Comparison of ENCODE assay signal across 1 cellular context in the genomic region with DNA sequence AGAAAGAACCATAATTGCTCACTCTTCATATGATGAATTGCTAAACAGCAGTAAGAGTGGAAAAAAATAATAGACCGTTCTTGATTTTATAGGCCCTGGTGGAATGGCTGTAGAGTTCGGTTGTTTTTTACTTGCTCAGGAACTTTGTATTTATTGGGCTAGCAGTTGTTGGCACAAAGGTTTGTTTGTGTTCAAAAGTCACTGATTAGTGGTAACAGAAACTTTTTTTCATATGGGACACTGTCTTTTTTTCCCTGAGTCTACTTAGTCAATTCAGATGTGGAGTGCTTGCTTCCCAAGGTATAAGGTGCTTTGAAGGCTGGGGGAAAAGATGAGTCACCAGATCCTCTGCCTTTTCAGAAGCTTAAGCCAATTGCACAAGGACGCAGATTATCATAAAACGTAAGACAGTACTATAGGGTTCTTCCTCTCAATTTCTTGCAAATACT.
TF ChIP-seq lines count a peak whose summit lies in the region.

No MANE protein-coding gene starts in this region.

TF ChIP-seq in HepG2, 621 proteins besides CTCF, POLR2A, EP300 and RAD21 (continued from another document and continues in another):
- TF ChIP-seq, protein P1, sequence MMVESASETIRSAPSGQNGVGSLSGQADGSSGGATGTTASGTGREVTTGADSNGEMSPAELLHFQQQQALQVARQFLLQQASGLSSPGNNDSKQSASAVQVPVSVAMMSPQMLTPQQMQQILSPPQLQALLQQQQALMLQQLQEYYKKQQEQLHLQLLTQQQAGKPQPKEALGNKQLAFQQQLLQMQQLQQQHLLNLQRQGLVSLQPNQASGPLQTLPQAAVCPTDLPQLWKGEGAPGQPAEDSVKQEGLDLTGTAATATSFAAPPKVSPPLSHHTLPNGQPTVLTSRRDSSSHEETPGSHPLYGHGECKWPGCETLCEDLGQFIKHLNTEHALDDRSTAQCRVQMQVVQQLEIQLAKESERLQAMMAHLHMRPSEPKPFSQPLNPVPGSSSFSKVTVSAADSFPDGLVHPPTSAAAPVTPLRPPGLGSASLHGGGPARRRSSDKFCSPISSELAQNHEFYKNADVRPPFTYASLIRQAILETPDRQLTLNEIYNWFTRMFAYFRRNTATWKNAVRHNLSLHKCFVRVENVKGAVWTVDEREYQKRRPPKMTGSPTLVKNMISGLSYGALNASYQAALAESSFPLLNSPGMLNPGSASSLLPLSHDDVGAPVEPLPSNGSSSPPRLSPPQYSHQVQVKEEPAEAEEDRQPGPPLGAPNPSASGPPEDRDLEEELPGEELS (CRISPR knock-in tag; IDR thresholded peaks at IDR 0.05): peak; percentile 72
- TF ChIP-seq RXRB (CRISPR knock-in tag; IDR thresholded peaks at IDR 0.05; ENCODE audit: borderline replicate concordance) (peak; percentile 46), ZNF282 (IDR thresholded peaks at IDR 0.05; ENCODE audit: partially characterized antibody) (no peak), ARNTL (CRISPR knock-in tag; IDR thresholded peaks at IDR 0.05) (no peak), MTA3 (CRISPR knock-in tag; IDR thresholded peaks at IDR 0.05) (no peak), ZMYM4 (CRISPR knock-in tag; IDR thresholded peaks at IDR 0.05) (no peak), ZNF230 (CRISPR knock-in tag; IDR thresholded peaks at IDR 0.05) (no peak), ELF3 (CRISPR knock-in tag; IDR thresholded peaks at IDR 0.05) (peak; percentile 35; the same call in 1 of the 2 replicates), FOXJ3 (CRISPR knock-in tag; IDR thresholded peaks at IDR 0.05; ENCODE audit: borderline replicate concordance) (peak; percentile 69; the same call in 1 of the 2 replicates), ZNF234 (CRISPR knock-in tag; conservative IDR thresholded peaks at IDR 0.05) (no peak), ZNF253 (CRISPR knock-in tag; IDR thresholded peaks at IDR 0.05; ENCODE audit: borderline replicate concordance) (no peak), YY1 (IDR thresholded peaks at IDR 0.05; ENCODE audit: insufficient read depth, insufficient replicate concordance, low read depth, low read length) (peak; percentile 14), ZFP1 (CRISPR knock-in tag; IDR thresholded peaks at IDR 0.05) (no peak), DR1 (CRISPR knock-in tag; IDR thresholded peaks at IDR 0.05) (no peak), KLF16 (CRISPR knock-in tag; IDR thresholded peaks at IDR 0.05) (no peak), ZFY (CRISPR knock-in tag; IDR thresholded peaks at IDR 0.05) (peak; percentile 16; the same call in 1 of the 2 replicates), ZSCAN25 (CRISPR knock-in tag; IDR thresholded peaks at IDR 0.05) (0 out of 2 replicates have a peak, but pooled peaks have one; percentile 14), ZNF773 (CRISPR knock-in tag; IDR thresholded peaks at IDR 0.05; ENCODE audit: borderline replicate concordance) (no peak), NBN (conservative IDR thresholded peaks at IDR 0.05) (no peak), PRPF4 (IDR thresholded peaks at IDR 0.05; ENCODE audit: low read depth, low read length, poor library complexity, severe bottlenecking) (no peak), GFI1 (CRISPR knock-in tag; IDR thresholded peaks at IDR 0.05; ENCODE audit: borderline replicate concordance) (no peak), MED1 (CRISPR knock-in tag; IDR thresholded peaks at IDR 0.05) (peak; percentile 67), NR2F6 (IDR thresholded peaks at IDR 0.05) (no peak; the same call in 1 of the 2 replicates), NR2F6 (CRISPR knock-in tag; IDR thresholded peaks at IDR 0.05) (peak; percentile 39; the same call in 1 of the 2 replicates), JUND (CRISPR knock-in tag; IDR thresholded peaks at IDR 0.05) (peak; percentile 88), FOXK2 (IDR thresholded peaks at IDR 0.05) (0 out of 2 replicates have a peak, but pooled peaks have one; percentile 31), PCBP1 (IDR thresholded peaks at IDR 0.05; ENCODE audit: borderline replicate concordance, low read depth, low read length) (no peak), ZBTB20 (CRISPR knock-in tag; IDR thresholded peaks at IDR 0.05; ENCODE audit: borderline replicate concordance, low read depth) (peak; percentile 53; the same call in 1 of the 2 replicates), TCF7 (IDR thresholded peaks at IDR 0.05; ENCODE audit: low read depth) (peak; percentile 73), FOSL1 (CRISPR knock-in tag; IDR thresholded peaks at IDR 0.05; ENCODE audit: borderline replicate concordance) (peak; percentile 95), ZNF207 (IDR thresholded peaks at IDR 0.05; ENCODE audit: borderline replicate concordance) (no peak), SRF (IDR thresholded peaks at IDR 0.05; ENCODE audit: low read depth, low read length) (no peak), U2AF1 (optimal IDR thresholded peaks at IDR 0.05; ENCODE audit: low read depth, low read length) (no peak), FOSL2 (CRISPR knock-in tag; IDR thresholded peaks at IDR 0.05) (peak; percentile 97), NR2F2 (IDR thresholded peaks at IDR 0.05; ENCODE audit: borderline replicate concordance, low read depth) (0 out of 2 replicates have a peak, but pooled peaks have one; percentile 41), ZSCAN30 (CRISPR knock-in tag; IDR thresholded peaks at IDR 0.05) (no peak), XRCC5 (optimal IDR thresholded peaks at IDR 0.05; ENCODE audit: low read length) (peak; percentile 31), ISL2 (CRISPR knock-in tag; IDR thresholded peaks at IDR 0.05) (peak; percentile 84), DNMT1 (CRISPR knock-in tag; IDR thresholded peaks at IDR 0.05) (no peak), MAFF (IDR thresholded peaks at IDR 0.05; ENCODE audit: low read depth, low read length) (peak; percentile 38; the same call in 1 of the 2 replicates), ZNF496 (CRISPR knock-in tag; IDR thresholded peaks at IDR 0.05; ENCODE audit: insufficient replicate concordance) (no peak), TMF1 (CRISPR knock-in tag; IDR thresholded peaks at IDR 0.05; ENCODE audit: low read depth) (no peak), HDAC1 (CRISPR knock-in tag; IDR thresholded peaks at IDR 0.05) (peak; percentile 20; the same call in 1 of the 2 replicates), ZNF891 (CRISPR knock-in tag; IDR thresholded peaks at IDR 0.05) (no peak), JDP2 (CRISPR knock-in tag; IDR thresholded peaks at IDR 0.05; ENCODE audit: borderline replicate concordance) (no peak), FOXA1 (IDR thresholded peaks at IDR 0.05) (no peak), FOXA1 (CRISPR knock-in tag; IDR thresholded peaks at IDR 0.05) (peak; percentile 66), CREB1 (IDR thresholded peaks at IDR 0.05) (no peak), CREB1 (CRISPR knock-in tag; IDR thresholded peaks at IDR 0.05) (peak; percentile 44)
- TF ChIP-seq, protein P2, sequence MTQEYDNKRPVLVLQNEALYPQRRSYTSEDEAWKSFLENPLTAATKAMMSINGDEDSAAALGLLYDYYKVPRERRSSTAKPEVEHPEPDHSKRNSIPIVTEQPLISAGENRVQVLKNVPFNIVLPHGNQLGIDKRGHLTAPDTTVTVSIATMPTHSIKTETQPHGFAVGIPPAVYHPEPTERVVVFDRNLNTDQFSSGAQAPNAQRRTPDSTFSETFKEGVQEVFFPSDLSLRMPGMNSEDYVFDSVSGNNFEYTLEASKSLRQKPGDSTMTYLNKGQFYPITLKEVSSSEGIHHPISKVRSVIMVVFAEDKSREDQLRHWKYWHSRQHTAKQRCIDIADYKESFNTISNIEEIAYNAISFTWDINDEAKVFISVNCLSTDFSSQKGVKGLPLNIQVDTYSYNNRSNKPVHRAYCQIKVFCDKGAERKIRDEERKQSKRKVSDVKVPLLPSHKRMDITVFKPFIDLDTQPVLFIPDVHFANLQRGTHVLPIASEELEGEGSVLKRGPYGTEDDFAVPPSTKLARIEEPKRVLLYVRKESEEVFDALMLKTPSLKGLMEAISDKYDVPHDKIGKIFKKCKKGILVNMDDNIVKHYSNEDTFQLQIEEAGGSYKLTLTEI (CRISPR knock-in tag; conservative IDR thresholded peaks at IDR 0.05): no peak
- TF ChIP-seq, protein P3, sequence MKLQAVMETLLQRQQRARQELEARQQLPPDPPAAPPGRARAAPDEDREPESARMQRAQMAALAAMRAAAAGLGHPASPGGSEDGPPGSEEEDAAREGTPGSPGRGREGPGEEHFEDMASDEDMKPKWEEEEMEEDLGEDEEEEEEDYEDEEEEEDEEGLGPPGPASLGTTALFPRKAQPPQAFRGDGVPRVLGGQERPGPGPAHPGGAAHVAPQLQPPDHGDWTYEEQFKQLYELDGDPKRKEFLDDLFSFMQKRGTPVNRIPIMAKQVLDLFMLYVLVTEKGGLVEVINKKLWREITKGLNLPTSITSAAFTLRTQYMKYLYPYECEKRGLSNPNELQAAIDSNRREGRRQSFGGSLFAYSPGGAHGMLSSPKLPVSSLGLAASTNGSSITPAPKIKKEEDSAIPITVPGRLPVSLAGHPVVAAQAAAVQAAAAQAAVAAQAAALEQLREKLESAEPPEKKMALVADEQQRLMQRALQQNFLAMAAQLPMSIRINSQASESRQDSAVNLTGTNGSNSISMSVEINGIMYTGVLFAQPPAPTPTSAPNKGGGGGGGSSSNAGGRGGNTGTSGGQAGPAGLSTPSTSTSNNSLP (IDR thresholded peaks at IDR 0.05; ENCODE audit: low read depth, low read length): peak; percentile 49; the same call in 1 of the 2 replicates
- TF ChIP-seq, protein P4, sequence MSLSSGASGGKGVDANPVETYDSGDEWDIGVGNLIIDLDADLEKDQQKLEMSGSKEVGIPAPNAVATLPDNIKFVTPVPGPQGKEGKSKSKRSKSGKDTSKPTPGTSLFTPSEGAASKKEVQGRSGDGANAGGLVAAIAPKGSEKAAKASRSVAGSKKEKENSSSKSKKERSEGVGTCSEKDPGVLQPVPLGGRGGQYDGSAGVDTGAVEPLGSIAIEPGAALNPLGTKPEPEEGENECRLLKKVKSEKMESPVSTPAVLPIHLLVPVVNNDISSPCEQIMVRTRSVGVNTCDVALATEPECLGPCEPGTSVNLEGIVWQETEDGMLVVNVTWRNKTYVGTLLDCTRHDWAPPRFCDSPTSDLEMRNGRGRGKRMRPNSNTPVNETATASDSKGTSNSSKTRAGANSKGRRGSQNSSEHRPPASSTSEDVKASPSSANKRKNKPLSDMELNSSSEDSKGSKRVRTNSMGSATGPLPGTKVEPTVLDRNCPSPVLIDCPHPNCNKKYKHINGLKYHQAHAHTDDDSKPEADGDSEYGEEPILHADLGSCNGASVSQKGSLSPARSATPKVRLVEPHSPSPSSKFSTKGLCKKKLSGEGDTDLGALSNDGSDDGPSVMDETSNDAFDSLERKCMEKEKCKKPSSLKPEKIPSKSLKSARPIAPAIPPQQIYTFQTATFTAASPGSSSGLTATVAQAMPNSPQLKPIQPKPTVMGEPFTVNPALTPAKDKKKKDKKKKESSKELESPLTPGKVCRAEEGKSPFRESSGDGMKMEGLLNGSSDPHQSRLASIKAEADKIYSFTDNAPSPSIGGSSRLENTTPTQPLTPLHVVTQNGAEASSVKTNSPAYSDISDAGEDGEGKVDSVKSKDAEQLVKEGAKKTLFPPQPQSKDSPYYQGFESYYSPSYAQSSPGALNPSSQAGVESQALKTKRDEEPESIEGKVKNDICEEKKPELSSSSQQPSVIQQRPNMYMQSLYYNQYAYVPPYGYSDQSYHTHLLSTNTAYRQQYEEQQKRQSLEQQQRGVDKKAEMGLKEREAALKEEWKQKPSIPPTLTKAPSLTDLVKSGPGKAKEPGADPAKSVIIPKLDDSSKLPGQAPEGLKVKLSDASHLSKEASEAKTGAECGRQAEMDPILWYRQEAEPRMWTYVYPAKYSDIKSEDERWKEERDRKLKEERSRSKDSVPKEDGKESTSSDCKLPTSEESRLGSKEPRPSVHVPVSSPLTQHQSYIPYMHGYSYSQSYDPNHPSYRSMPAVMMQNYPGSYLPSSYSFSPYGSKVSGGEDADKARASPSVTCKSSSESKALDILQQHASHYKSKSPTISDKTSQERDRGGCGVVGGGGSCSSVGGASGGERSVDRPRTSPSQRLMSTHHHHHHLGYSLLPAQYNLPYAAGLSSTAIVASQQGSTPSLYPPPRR (CRISPR knock-in tag; IDR thresholded peaks at IDR 0.05; ENCODE audit: borderline replicate concordance): peak; percentile 68; the same call in 1 of the 2 replicates
- TF ChIP-seq, protein P5, sequence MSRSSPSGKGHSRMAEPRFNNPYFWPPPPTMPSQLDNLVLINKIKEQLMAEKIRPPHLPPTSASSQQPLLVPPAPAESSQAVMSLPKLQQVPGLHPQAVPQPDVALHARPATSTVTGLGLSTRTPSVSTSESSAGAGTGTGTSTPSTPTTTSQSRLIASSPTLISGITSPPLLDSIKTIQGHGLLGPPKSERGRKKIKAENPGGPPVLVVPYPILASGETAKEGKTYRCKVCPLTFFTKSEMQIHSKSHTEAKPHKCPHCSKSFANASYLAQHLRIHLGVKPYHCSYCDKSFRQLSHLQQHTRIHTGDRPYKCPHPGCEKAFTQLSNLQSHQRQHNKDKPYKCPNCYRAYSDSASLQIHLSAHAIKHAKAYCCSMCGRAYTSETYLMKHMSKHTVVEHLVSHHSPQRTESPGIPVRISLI (CRISPR knock-in tag; IDR thresholded peaks at IDR 0.05; ENCODE audit: borderline replicate concordance): peak; percentile 97
- TF ChIP-seq, protein P6, sequence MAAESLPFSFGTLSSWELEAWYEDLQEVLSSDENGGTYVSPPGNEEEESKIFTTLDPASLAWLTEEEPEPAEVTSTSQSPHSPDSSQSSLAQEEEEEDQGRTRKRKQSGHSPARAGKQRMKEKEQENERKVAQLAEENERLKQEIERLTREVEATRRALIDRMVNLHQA (CRISPR knock-in tag; IDR thresholded peaks at IDR 0.05): no peak
- TF ChIP-seq, protein P7, sequence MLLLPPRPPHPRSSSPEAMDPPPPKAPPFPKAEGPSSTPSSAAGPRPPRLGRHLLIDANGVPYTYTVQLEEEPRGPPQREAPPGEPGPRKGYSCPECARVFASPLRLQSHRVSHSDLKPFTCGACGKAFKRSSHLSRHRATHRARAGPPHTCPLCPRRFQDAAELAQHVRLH (CRISPR knock-in tag; IDR thresholded peaks at IDR 0.05; ENCODE audit: borderline replicate concordance, low read depth): no peak
